In genomic region chr7:21365866-21366624, GRCh38 we compare ENCODE assay signal across 9 cellular contexts.
DNase-seq lines count a peak whose midpoint lies in the region; ATAC-seq and TF ChIP-seq lines count a peak whose summit lies in the region.
"Had no signal": no experiment of that assay in that cellular context is flagged by ENCODE, and none has a peak within 500 bp of the region (broad histone marks: within the 10 kb centered on the region; RNA-seq: fewer than 3 reads in every experiment).

No MANE protein-coding gene starts in this region.

- H4K91ac ChIP-seq in mesenchymal stem cell (ENCODE audit: low read length), result no peak overlapping the region

- no peaks in the 10 kb centered on the region for H3K4me1 ChIP-seq in mesenchymal stem cell (ENCODE audit: control insufficient read depth, insufficient read depth, low read depth, low read length)
- H3K4me1 ChIP-seq: spleen had no signal

- no peak overlapping the region for H2AK5ac ChIP-seq in mesenchymal stem cell (ENCODE audit: low read length, severe bottlenecking)

- H3K27ac Mint-ChIP-seq in activated CD8-positive, alpha-beta T cell treated with anti-CD3 and anti-CD28 coated beads for 36 hours, result peak overlapping the region; percentile 53

- H3K23ac ChIP-seq in mesenchymal stem cell (ENCODE audit: low read length in 2 of 2), result no peak overlapping the region

- no peak overlapping the region for H2BK15ac ChIP-seq in mesenchymal stem cell (ENCODE audit: low read depth, poor library complexity, severe bottlenecking)

- no peak overlapping the region for H2BK12ac ChIP-seq in mesenchymal stem cell (ENCODE audit: low read length in 2 of 2)

- H3K27me3 Mint-ChIP-seq in activated CD8-positive, alpha-beta T cell treated with anti-CD3 and anti-CD28 coated beads for 36 hours, result no peaks in the 10 kb centered on the region

- no peak overlapping the region for H4K8ac ChIP-seq in mesenchymal stem cell (ENCODE audit: low read length)

- DNase-seq in SIG-M5 treated with dmso at 0.1 percent for 504 hours (lab: John Stamatoyannopoulos, UW; ENCODE audit: unreplicated experiment) (peak; percentile 56), SIG-M5 (lab: John Stamatoyannopoulos, UW) (no peak), NCI-H1436 treated with DMSO at 0.1 percent for 48 hours (lab: John Stamatoyannopoulos, UW) (peak; percentile 39), mesenchymal stem cell (peak; percentile 14)
- no peak for DNase-seq in activated CD8-positive, alpha-beta T cell treated with anti-CD3 and anti-CD28 coated beads for 36 hours
- no peak for DNase-seq in stimulated activated CD8-positive, alpha-beta memory T cell treated with anti-CD3 and anti-CD28 coated beads, Interleukin-4, amount 100 ng/mL, for 48 hours
- DNase-seq: spleen had no signal

- no peak for ATAC-seq in activated CD8-positive, alpha-beta T cell treated with anti-CD3 and anti-CD28 coated beads for 36 hours
- ATAC-seq in GM21447 (IDR thresholded peaks at IDR 0.05; ENCODE audit: unreplicated experiment) (no peak), GM21390 (IDR thresholded peaks at IDR 0.05; ENCODE audit: unreplicated experiment) (no peak)

- intact Hi-C loops in activated CD8-positive, alpha-beta T cell treated with anti-CD3 and anti-CD28 coated beads for 36 hours (cut with micrococcal nuclease), result no loop called here

- no peak overlapping the region for H3K9ac ChIP-seq in mesenchymal stem cell (ENCODE audit: low read length)

- H3K9me3 Mint-ChIP-seq in activated CD8-positive, alpha-beta T cell treated with anti-CD3 and anti-CD28 coated beads for 36 hours, result peaks cover 2% of the 10 kb centered on the region

- H3K27ac ChIP-seq in mesenchymal stem cell (ENCODE audit: low read length, poor library complexity, severe bottlenecking), result no peak overlapping the region
- H3K27ac ChIP-seq: spleen had no signal

- H3K79me1 ChIP-seq in mesenchymal stem cell (replicated peaks; ENCODE audit: low read length, poor library complexity, severe bottlenecking), result no peaks in the 10 kb centered on the region

- H3K27me3 ChIP-seq in mesenchymal stem cell (ENCODE audit: control insufficient read depth in 1 of 2, insufficient read depth in 1 of 2, low read length in 2 of 2), result no peaks in the 10 kb centered on the region
- H3K27me3 ChIP-seq: spleen had no signal

- H3K4ac ChIP-seq in mesenchymal stem cell (ENCODE audit: low read depth in 1 of 2, low read length in 2 of 2), result no peak overlapping the region

- H3K4me3 Mint-ChIP-seq in activated CD8-positive, alpha-beta T cell treated with anti-CD3 and anti-CD28 coated beads for 36 hours, result no peak overlapping the region

- TF ChIP-seq CTCF in activated CD8-positive, alpha-beta T cell treated with anti-CD3 and anti-CD28 coated beads for 36 hours (IDR thresholded peaks at IDR 0.05), result no peak

- CTCF ChIA-PET in activated CD8-positive, alpha-beta T cell treated with anti-CD3 and anti-CD28 coated beads for 36 hours (lab: Charles Lee), result interaction anchor here (2.8 kb wide), 1 partner anchor 8 kb away, joined by 8 read pairs; no protein-coding TSS in a partner anchor

- no peaks in the 10 kb centered on the region for H3K36me3 Mint-ChIP-seq in activated CD8-positive, alpha-beta T cell treated with anti-CD3 and anti-CD28 coated beads for 36 hours (ENCODE audit: low read depth)

- H2BK5ac ChIP-seq in mesenchymal stem cell (ENCODE audit: low read depth, low read length, poor library complexity, severe bottlenecking), result no peak overlapping the region

- WGBS in mesenchymal stem cell, result 83% methylated on average over 3 of the region's 6 CpGs

- no peak overlapping the region for H3K14ac ChIP-seq in mesenchymal stem cell (ENCODE audit: low read length in 2 of 2)

- no peak overlapping the region for H2BK120ac ChIP-seq in mesenchymal stem cell (ENCODE audit: low read depth, low read length)

- H3K9me3 ChIP-seq in mesenchymal stem cell (ENCODE audit: control insufficient read depth, low read length), result no peaks in the 10 kb centered on the region
- H3K9me3 ChIP-seq: spleen had no signal

- H3K4me1 Mint-ChIP-seq in activated CD8-positive, alpha-beta T cell treated with anti-CD3 and anti-CD28 coated beads for 36 hours (ENCODE audit: low read depth), result peaks cover 44% of the 10 kb centered on the region

- H3K18ac ChIP-seq in mesenchymal stem cell (ENCODE audit: low read depth in 1 of 2, low read length in 2 of 2), result no peak overlapping the region

- POLR2A ChIA-PET in activated CD8-positive, alpha-beta T cell treated with anti-CD3 and anti-CD28 coated beads for 36 hours (lab: Charles Lee), result no interaction called here

- H3K36me3 ChIP-seq in mesenchymal stem cell (ENCODE audit: control insufficient read depth in 1 of 2, insufficient read depth in 2 of 2, low read depth in 1 of 2, low read length in 2 of 2), result no peaks in the 10 kb centered on the region
- H3K36me3 ChIP-seq: spleen had no signal

- no peak overlapping the region for H3K4me2 ChIP-seq in mesenchymal stem cell (ENCODE audit: low read length, poor library complexity, severe bottlenecking)

- H3K4me3 ChIP-seq in mesenchymal stem cell (ENCODE audit: insufficient read depth in 1 of 2, low read depth in 1 of 2, low read length in 2 of 2), result no peak overlapping the region
- H3K4me3 ChIP-seq: spleen had no signal

- H2AFZ ChIP-seq in mesenchymal stem cell (ENCODE audit: low read depth, low read length), result no peak overlapping the region

Comparison
In these comparisons a context has a peak if more than half of its experiments do, and no peak if none do; other contexts are left out.
1. DNase-seq: peak in SIG-M5 treated with dmso at 0.1 percent for 504 hours (single experiment), NCI-H1436 treated with DMSO at 0.1 percent for 48 hours (single experiment) and mesenchymal stem cell (single experiment); none in SIG-M5 (single experiment), activated CD8-positive, alpha-beta T cell treated with anti-CD3 and anti-CD28 coated beads for 36 hours (single experiment) and stimulated activated CD8-positive, alpha-beta memory T cell treated with anti-CD3 and anti-CD28 coated beads, Interleukin-4, amount 100 ng/mL, for 48 hours (single experiment).